Comparison of ENCODE assay signal across 2 cellular contexts in the genomic region with DNA sequence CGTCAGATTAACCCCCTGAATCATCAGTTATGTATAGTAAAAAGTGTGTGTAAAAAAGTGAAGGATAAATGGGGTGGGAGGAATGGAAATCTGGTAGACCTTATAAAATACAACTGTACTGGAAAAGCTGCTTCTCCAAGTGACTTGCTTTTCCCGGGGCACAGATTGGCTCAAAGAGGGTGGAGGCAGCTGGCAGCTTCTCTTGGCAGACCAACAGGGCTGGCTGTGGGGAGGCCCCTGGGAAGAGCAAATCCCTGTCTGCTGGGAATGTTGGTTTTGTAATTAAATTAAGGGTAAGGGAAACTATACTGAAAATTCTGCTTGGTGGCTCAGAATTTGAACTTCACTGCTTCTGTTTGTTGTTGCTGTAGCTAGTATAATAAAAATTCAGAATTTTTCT.
TF ChIP-seq lines count a peak whose summit lies in the region.

No MANE protein-coding gene starts in this region.

TF ChIP-seq in SK-N-SH, 30 proteins besides CTCF, POLR2A, EP300 and RAD21 (continued from another document):
- TF ChIP-seq ELF1 (IDR thresholded peaks at IDR 0.05), result no peak
- TF ChIP-seq, protein P1, sequence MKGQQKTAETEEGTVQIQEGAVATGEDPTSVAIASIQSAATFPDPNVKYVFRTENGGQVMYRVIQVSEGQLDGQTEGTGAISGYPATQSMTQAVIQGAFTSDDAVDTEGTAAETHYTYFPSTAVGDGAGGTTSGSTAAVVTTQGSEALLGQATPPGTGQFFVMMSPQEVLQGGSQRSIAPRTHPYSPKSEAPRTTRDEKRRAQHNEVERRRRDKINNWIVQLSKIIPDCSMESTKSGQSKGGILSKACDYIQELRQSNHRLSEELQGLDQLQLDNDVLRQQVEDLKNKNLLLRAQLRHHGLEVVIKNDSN (IDR thresholded peaks at IDR 0.05; ENCODE audit: borderline replicate concordance, low read depth), result no peak
- TF ChIP-seq SIN3A (IDR thresholded peaks at IDR 0.05; ENCODE audit: borderline replicate concordance, low read depth, low read length), result no peak

TF ChIP-seq in WTC11, 78 proteins besides CTCF, POLR2A, EP300 and RAD21 (continued from another document):
- TF ChIP-seq, protein P2, sequence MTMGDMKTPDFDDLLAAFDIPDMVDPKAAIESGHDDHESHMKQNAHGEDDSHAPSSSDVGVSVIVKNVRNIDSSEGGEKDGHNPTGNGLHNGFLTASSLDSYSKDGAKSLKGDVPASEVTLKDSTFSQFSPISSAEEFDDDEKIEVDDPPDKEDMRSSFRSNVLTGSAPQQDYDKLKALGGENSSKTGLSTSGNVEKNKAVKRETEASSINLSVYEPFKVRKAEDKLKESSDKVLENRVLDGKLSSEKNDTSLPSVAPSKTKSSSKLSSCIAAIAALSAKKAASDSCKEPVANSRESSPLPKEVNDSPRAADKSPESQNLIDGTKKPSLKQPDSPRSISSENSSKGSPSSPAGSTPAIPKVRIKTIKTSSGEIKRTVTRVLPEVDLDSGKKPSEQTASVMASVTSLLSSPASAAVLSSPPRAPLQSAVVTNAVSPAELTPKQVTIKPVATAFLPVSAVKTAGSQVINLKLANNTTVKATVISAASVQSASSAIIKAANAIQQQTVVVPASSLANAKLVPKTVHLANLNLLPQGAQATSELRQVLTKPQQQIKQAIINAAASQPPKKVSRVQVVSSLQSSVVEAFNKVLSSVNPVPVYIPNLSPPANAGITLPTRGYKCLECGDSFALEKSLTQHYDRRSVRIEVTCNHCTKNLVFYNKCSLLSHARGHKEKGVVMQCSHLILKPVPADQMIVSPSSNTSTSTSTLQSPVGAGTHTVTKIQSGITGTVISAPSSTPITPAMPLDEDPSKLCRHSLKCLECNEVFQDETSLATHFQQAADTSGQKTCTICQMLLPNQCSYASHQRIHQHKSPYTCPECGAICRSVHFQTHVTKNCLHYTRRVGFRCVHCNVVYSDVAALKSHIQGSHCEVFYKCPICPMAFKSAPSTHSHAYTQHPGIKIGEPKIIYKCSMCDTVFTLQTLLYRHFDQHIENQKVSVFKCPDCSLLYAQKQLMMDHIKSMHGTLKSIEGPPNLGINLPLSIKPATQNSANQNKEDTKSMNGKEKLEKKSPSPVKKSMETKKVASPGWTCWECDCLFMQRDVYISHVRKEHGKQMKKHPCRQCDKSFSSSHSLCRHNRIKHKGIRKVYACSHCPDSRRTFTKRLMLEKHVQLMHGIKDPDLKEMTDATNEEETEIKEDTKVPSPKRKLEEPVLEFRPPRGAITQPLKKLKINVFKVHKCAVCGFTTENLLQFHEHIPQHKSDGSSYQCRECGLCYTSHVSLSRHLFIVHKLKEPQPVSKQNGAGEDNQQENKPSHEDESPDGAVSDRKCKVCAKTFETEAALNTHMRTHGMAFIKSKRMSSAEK (CRISPR knock-in tag; IDR thresholded peaks at IDR 0.05; ENCODE audit: borderline replicate concordance), result no peak
- TF ChIP-seq, protein P3, sequence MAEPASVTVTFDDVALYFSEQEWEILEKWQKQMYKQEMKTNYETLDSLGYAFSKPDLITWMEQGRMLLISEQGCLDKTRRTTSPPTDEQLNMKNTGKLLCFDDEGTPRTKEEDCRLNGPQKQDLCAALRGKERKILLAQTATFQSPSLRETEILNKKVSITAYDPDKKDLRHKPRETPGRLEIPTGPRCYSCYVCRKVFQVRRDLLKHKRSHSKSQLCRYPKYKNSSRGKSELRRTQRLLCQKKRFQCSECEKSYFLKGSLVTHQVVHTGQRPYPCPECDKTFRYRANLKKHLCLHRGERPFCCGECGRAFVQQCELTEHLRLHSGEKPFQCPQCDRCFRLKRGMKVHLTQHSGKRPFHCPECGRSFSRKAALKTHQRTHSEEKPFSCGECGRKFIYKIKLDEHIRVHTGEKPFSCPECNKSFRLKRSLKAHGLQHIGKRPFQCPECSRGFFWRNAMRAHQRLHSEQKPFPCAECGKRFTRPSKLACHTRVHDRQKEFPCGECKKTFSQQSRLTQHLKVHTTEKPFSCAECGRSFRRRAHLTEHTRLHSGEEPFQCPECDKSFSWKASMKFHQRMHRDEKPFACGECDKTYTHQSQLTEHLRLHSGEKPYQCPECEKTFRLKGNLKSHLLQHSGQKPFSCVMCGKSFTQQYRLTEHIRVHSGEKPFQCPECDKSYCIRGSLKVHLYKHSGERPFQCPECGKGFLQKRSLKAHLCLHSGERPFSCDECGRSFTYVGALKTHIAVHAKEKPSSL (CRISPR knock-in tag; conservative IDR thresholded peaks at IDR 0.05), result no peak
- TF ChIP-seq GRHL2 (CRISPR knock-in tag; IDR thresholded peaks at IDR 0.05; ENCODE audit: insufficient replicate concordance, severe bottlenecking), result no peak
- no peak for TF ChIP-seq ZNF263 (CRISPR knock-in tag; IDR thresholded peaks at IDR 0.05; ENCODE audit: low read depth)
- no peak for TF ChIP-seq ZNF416 (CRISPR knock-in tag; IDR thresholded peaks at IDR 0.05)
- TF ChIP-seq, protein P1 (CRISPR knock-in tag; IDR thresholded peaks at IDR 0.05), result no peak
- TF ChIP-seq SP1 (CRISPR knock-in tag; conservative IDR thresholded peaks at IDR 0.05), result no peak
- TF ChIP-seq, protein P4, sequence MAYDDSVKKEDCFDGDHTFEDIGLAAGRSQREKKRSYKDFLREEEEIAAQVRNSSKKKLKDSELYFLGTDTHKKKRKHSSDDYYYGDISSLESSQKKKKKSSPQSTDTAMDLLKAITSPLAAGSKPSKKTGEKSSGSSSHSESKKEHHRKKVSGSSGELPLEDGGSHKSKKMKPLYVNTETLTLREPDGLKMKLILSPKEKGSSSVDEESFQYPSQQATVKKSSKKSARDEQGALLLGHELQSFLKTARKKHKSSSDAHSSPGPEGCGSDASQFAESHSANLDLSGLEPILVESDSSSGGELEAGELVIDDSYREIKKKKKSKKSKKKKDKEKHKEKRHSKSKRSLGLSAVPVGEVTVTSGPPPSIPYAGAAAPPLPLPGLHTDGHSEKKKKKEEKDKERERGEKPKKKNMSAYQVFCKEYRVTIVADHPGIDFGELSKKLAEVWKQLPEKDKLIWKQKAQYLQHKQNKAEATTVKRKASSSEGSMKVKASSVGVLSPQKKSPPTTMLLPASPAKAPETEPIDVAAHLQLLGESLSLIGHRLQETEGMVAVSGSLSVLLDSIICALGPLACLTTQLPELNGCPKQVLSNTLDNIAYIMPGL (CRISPR knock-in tag; IDR thresholded peaks at IDR 0.05), result no peak
- TF ChIP-seq FOXJ3 (CRISPR knock-in tag; IDR thresholded peaks at IDR 0.05; ENCODE audit: borderline replicate concordance), result no peak
- TF ChIP-seq EMX1 (CRISPR knock-in tag; IDR thresholded peaks at IDR 0.05), result no peak
